8 cellular contexts compared by ENCODE assay signal in the genomic region with DNA sequence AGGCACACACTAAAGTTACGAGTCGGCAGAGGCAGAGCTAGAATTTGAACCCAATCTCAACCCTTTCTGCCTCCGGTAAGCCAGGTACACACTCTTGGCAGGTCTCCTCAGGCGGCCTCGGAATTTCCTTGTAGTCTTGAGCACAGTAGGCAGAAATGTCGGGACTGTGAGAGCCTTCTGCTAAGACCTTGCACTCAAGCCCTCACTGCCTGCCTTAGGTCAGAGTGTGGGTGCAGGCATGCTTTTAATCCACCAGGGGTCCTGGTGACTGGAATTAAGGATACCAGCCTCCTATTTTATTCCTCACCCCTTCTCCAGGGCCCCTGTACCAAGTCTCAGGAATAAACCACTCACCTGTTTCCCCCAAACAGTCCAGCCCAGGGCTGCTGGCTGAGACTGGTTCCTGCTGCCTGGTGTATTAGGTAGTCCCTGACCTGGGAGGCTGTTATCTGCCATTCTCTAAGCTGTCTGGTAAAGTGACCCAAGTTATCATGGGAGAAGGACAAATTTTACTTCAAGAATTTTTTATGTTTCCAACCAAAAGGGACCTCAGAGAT. TPM values are rescaled to one million over a fixed set of nuclear protein-coding genes. Genes with fewer than 3 reads are reported as not detected.
DNase-seq lines count a peak whose midpoint lies in the region; ATAC-seq and TF ChIP-seq lines count a peak whose summit lies in the region.

No MANE protein-coding gene starts in this region.

- intact Hi-C loops in Calu3 (cut with micrococcal nuclease; ENCODE audit: unreplicated experiment), result loop anchor here (2.0 to 10.0 kb wide), 2 partner anchors 79 to 227 kb away; no protein-coding TSS in a partner anchor

- peak; percentile 56 for TF ChIP-seq CTCF in Calu3 (IDR thresholded peaks at IDR 0.05; ENCODE audit: unreplicated experiment)
- TF ChIP-seq CTCF in Peyer's patch (IDR thresholded peaks at IDR 0.05), result peak in 4 of 6 experiments; percentile 32 to 64 (median 60)

- ATAC-seq in GM19397 (IDR thresholded peaks at IDR 0.05; ENCODE audit: unreplicated experiment), result peak; percentile 32
- peak; percentile 48 for ATAC-seq in activated naive CD8-positive, alpha-beta T cell treated with anti-CD3 and anti-CD28 coated beads, Interleukin-2, amount 50 U/mL, for 24 hours

- H3K4me3 ChIP-seq in Peyer's patch, result peak overlapping the region; percentile 50 to 88 (median 82)
- peak overlapping the region; percentile 97 for H3K4me3 ChIP-seq in iPS-15b (ENCODE audit: low read depth, low read length)
- peak overlapping the region; percentile 64 to 90 (median 73) for H3K4me3 ChIP-seq in skin epidermis

- CTCF ChIA-PET in Calu3 (lab: Charles Lee), result interaction anchor here (1.0 to 1.9 kb wide), 3 partner anchors 14 to 228 kb away, joined by 3 to 9 read pairs (median 5); no protein-coding TSS in a partner anchor

- H3K27me3 ChIP-seq in Peyer's patch (no peaks in the 10 kb centered on the region), iPS-15b (ENCODE audit: control insufficient read depth, insufficient read depth, low read length) (peaks cover 10% of the 10 kb centered on the region)

- peaks cover 17% of the 10 kb centered on the region for H3K4me1 Mint-ChIP-seq in Calu3 (ENCODE audit: low read depth, unreplicated experiment)
- H3K4me1 Mint-ChIP-seq in activated naive CD8-positive, alpha-beta T cell treated with anti-CD3 and anti-CD28 coated beads, Interleukin-2, amount 50 U/mL, for 24 hours, result peaks cover 16% of the 10 kb centered on the region

- peaks cover 0 to 14% (median 0%) of the 10 kb centered on the region in 3 donors for H3K36me3 ChIP-seq in Peyer's patch
- H3K36me3 ChIP-seq in iPS-15b (ENCODE audit: control insufficient read depth, insufficient read depth, low read length), result peaks cover 17% of the 10 kb centered on the region

- peaks cover 37% of the 10 kb centered on the region for H3K36me3 Mint-ChIP-seq in Calu3 (ENCODE audit: insufficient read depth, unreplicated experiment)
- peaks cover 10% of the 10 kb centered on the region for H3K36me3 Mint-ChIP-seq in activated naive CD8-positive, alpha-beta T cell treated with anti-CD3 and anti-CD28 coated beads, Interleukin-2, amount 50 U/mL, for 24 hours (ENCODE audit: low read depth)

- peak overlapping the region; percentile 69 to 87 (median 80) for H3K27ac ChIP-seq in Peyer's patch
- peak overlapping the region in 20 of 21 experiments; percentile 62 to 94 (median 82) for H3K27ac ChIP-seq in skin epidermis

- H3K9me3 ChIP-seq in Peyer's patch, result no peaks in the 10 kb centered on the region
- H3K9me3 ChIP-seq in iPS-15b (ENCODE audit: control insufficient read depth, insufficient read depth, low read length), result no peaks in the 10 kb centered on the region

- peak in 1 of 2 donors; percentile 11 for TF ChIP-seq POLR2A in Peyer's patch (IDR thresholded peaks at IDR 0.05)

- H3K27ac Mint-ChIP-seq in Calu3 (ENCODE audit: unreplicated experiment), result no peak overlapping the region
- peak overlapping the region; percentile 94 for H3K27ac Mint-ChIP-seq in activated naive CD8-positive, alpha-beta T cell treated with anti-CD3 and anti-CD28 coated beads, Interleukin-2, amount 50 U/mL, for 24 hours

- H3K4me1 ChIP-seq in Peyer's patch, result peaks cover 0 to 29% (median under 1%) of the 10 kb centered on the region in 4 donors
- peaks cover 9% of the 10 kb centered on the region for H3K4me1 ChIP-seq in iPS-15b (ENCODE audit: control insufficient read depth, insufficient read depth, low read length)

- H3K9me3 Mint-ChIP-seq in Calu3 (ENCODE audit: low read depth, unreplicated experiment), result no peaks in the 10 kb centered on the region
- no peaks in the 10 kb centered on the region for H3K9me3 Mint-ChIP-seq in activated naive CD8-positive, alpha-beta T cell treated with anti-CD3 and anti-CD28 coated beads, Interleukin-2, amount 50 U/mL, for 24 hours

- peak overlapping the region; percentile 90 for H3K4me3 Mint-ChIP-seq in Calu3 (ENCODE audit: low read depth, unreplicated experiment)
- peak overlapping the region; percentile 90 for H3K4me3 Mint-ChIP-seq in activated naive CD8-positive, alpha-beta T cell treated with anti-CD3 and anti-CD28 coated beads, Interleukin-2, amount 50 U/mL, for 24 hours

- peaks cover 6% of the 10 kb centered on the region for H3K27me3 Mint-ChIP-seq in Calu3 (ENCODE audit: unreplicated experiment)
- H3K27me3 Mint-ChIP-seq in activated naive CD8-positive, alpha-beta T cell treated with anti-CD3 and anti-CD28 coated beads, Interleukin-2, amount 50 U/mL, for 24 hours, result peaks cover 2% of the 10 kb centered on the region

- H3K9ac ChIP-seq in iPS-15b (ENCODE audit: low read depth, low read length), result peak overlapping the region; percentile 90

- peak; percentile 67 for DNase-seq in Calu3
- peak; percentile 85 for DNase-seq in HT-29 (ENCODE audit: low spot score)
- peak; percentile 21 to 64 (median 61) for DNase-seq in Peyer's patch
- peak; percentile 53 for DNase-seq in activated naive CD8-positive, alpha-beta T cell treated with anti-CD3 and anti-CD28 coated beads, Interleukin-2, amount 50 U/mL, for 24 hours
- no peak for DNase-seq in middle frontal gyrus (ENCODE audit: extremely low spot score, low spot score)

- BruUV-seq in Calu3 (replicated peaks; lab: Mats Ljungman, UMichigan), result TSS peak; percentile 47

RNA-seq across cellular contexts. Expression of a gene that starts 0.9 kb away (rescaled TPM):
- total RNA-seq in Calu3 (2022), result 104 and 123 TPM in 2 replicates
- total RNA-seq in HT-29 (2014; rRNA removed; shearing (Covaris generic)), result 94.9 and 128 TPM in 2 replicates
- total RNA-seq in Peyer's patch, result 10 to 100 TPM; 71.3 to 88.3 (median 84.6) TPM

RNA-seq across cellular contexts. Expression of a gene that starts 33.3 kb away (rescaled TPM):
- 0.42 and 0.98 TPM in 2 replicates for total RNA-seq in Calu3 (2022)
- 0.03 and 0.05 TPM in 2 replicates for total RNA-seq in HT-29 (2014; rRNA removed; shearing (Covaris generic))
- total RNA-seq in Peyer's patch, result 10 to 100 TPM in 1 of 4 donors, 1 to 10 TPM in 3; 4.2 to 23.1 (median 6.5) TPM

RNA-seq across cellular contexts. Expression of a gene that starts 47.0 kb away (rescaled TPM):
- 6.8 and 10.6 TPM in 2 replicates for total RNA-seq in Calu3 (2022)
- 1.0 and 1.2 TPM in 2 replicates for total RNA-seq in HT-29 (2014; rRNA removed; shearing (Covaris generic))
- total RNA-seq in Peyer's patch, result 10 to 100 TPM in 1 of 4 donors, 1 to 10 TPM in 3; 3.3 to 14.1 (median 6.7) TPM
